In the genomic region with DNA sequence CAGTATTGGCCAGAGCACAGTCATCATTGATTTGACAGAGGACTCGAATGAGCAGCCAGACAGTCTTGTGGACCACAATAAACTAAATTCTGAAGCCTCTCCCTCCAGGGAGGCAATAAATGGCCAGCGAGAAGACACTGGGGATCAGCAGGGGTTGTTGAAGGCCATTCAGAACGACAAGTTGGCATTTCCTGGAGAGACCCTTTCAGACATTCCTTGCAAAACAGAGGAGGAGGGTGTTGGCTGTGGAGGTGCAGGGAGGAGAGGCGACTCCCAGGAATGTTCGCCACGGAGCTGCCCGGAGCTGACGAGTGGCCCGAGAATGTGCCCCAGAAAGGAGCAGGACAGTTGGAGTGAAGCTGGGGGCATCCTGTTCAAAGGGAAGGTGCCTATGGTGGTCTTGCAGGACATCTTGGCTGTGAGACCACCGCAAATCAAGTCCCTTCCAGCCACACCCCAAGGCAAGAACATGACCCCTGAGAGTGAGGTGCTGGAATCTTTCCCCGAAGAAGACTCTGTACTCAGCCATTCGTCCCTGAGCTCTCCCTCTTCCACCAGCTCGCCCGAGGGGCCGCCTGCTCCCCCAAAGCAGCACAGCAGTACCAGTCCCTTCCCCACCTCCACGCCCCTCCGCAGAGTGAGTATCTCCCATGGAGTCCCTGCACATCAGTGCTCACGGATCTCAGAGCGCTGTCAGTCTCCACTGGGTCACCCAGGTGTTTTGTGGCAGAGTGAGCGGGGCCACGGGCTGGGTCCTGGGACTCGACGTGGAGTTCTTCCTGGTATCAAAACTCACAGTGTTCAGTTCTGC, we compare ENCODE assay signal across 1 cellular context.
TF ChIP-seq lines count a peak whose summit lies in the region.

No MANE protein-coding gene starts in this region.

TF ChIP-seq in IMR-90, 13 proteins besides CTCF, POLR2A, EP300 and RAD21:
- TF ChIP-seq MXI1 (IDR thresholded peaks at IDR 0.05; ENCODE audit: borderline replicate concordance, low read depth, low read length), result no peak
- TF ChIP-seq MAFK (IDR thresholded peaks at IDR 0.05; ENCODE audit: low read depth, low read length), result no peak
- TF ChIP-seq, protein P1, sequence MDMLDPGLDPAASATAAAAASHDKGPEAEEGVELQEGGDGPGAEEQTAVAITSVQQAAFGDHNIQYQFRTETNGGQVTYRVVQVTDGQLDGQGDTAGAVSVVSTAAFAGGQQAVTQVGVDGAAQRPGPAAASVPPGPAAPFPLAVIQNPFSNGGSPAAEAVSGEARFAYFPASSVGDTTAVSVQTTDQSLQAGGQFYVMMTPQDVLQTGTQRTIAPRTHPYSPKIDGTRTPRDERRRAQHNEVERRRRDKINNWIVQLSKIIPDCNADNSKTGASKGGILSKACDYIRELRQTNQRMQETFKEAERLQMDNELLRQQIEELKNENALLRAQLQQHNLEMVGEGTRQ (IDR thresholded peaks at IDR 0.05; ENCODE audit: low read depth, low read length), result no peak
- no peak for TF ChIP-seq FOS (IDR thresholded peaks at IDR 0.05; ENCODE audit: low read depth, low read length)
- TF ChIP-seq BHLHE40 (IDR thresholded peaks at IDR 0.05; ENCODE audit: low read depth, low read length), result no peak
- TF ChIP-seq SMC3 (IDR thresholded peaks at IDR 0.05; ENCODE audit: low read depth, low read length), result no peak
- no peak for TF ChIP-seq RFX5 (IDR thresholded peaks at IDR 0.05; ENCODE audit: low read depth, low read length)
- TF ChIP-seq, protein P2, sequence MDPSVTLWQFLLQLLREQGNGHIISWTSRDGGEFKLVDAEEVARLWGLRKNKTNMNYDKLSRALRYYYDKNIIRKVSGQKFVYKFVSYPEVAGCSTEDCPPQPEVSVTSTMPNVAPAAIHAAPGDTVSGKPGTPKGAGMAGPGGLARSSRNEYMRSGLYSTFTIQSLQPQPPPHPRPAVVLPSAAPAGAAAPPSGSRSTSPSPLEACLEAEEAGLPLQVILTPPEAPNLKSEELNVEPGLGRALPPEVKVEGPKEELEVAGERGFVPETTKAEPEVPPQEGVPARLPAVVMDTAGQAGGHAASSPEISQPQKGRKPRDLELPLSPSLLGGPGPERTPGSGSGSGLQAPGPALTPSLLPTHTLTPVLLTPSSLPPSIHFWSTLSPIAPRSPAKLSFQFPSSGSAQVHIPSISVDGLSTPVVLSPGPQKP (IDR thresholded peaks at IDR 0.05; ENCODE audit: borderline replicate concordance, low read depth, low read length), result no peak
